ENCODE assay signal across 1 cellular context in genomic region chr1:38783659-38784229, GRCh38.
TF ChIP-seq lines count a peak whose summit lies in the region.

No MANE protein-coding gene starts in this region.

TF ChIP-seq in HEK293, 187 proteins besides CTCF, POLR2A, EP300 and RAD21 (continued from another document and continues in another):
- no peak for TF ChIP-seq ZNF148 (tag by site-specific recombination; IDR thresholded peaks at IDR 0.05; ENCODE audit: borderline replicate concordance)
- no peak for TF ChIP-seq ZNF311 (tag by site-specific recombination; IDR thresholded peaks at IDR 0.05; ENCODE audit: borderline replicate concordance)
- no peak for TF ChIP-seq ZNF544 (tag by site-specific recombination; IDR thresholded peaks at IDR 0.05)
- no peak for TF ChIP-seq ZNF174 (tag by site-specific recombination; IDR thresholded peaks at IDR 0.05)
- TF ChIP-seq ZFP69B (tag by site-specific recombination; IDR thresholded peaks at IDR 0.05): 0 out of 2 replicates have a peak, but pooled peaks have one; percentile 13
- TF ChIP-seq ZNF146 (tag by site-specific recombination; IDR thresholded peaks at IDR 0.05): peak; percentile 29
- TF ChIP-seq TRIM28 (IDR thresholded peaks at IDR 0.05; ENCODE audit: borderline replicate concordance, low read length): peak; percentile 88
- TF ChIP-seq, protein P1, sequence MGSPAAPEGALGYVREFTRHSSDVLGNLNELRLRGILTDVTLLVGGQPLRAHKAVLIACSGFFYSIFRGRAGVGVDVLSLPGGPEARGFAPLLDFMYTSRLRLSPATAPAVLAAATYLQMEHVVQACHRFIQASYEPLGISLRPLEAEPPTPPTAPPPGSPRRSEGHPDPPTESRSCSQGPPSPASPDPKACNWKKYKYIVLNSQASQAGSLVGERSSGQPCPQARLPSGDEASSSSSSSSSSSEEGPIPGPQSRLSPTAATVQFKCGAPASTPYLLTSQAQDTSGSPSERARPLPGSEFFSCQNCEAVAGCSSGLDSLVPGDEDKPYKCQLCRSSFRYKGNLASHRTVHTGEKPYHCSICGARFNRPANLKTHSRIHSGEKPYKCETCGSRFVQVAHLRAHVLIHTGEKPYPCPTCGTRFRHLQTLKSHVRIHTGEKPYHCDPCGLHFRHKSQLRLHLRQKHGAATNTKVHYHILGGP (tag by site-specific recombination; IDR thresholded peaks at IDR 0.05): no peak
- no peak for TF ChIP-seq ZNF112 (tag by site-specific recombination; IDR thresholded peaks at IDR 0.05)
- TF ChIP-seq ZNF558 (tag by site-specific recombination; IDR thresholded peaks at IDR 0.05): no peak
- TF ChIP-seq GFI1B (tag by site-specific recombination; IDR thresholded peaks at IDR 0.05): peak; percentile 88
- TF ChIP-seq ZNF580 (tag by site-specific recombination; IDR thresholded peaks at IDR 0.05): no peak
- TF ChIP-seq, protein P2, sequence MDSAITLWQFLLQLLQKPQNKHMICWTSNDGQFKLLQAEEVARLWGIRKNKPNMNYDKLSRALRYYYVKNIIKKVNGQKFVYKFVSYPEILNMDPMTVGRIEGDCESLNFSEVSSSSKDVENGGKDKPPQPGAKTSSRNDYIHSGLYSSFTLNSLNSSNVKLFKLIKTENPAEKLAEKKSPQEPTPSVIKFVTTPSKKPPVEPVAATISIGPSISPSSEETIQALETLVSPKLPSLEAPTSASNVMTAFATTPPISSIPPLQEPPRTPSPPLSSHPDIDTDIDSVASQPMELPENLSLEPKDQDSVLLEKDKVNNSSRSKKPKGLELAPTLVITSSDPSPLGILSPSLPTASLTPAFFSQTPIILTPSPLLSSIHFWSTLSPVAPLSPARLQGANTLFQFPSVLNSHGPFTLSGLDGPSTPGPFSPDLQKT (IDR thresholded peaks at IDR 0.05; ENCODE audit: borderline replicate concordance, low read depth, low read length): no peak
- TF ChIP-seq ZSCAN30 (tag by site-specific recombination; IDR thresholded peaks at IDR 0.05): no peak
- TF ChIP-seq HOXC10 (CRISPR knock-in tag; IDR thresholded peaks at IDR 0.05): no peak
- TF ChIP-seq ZNF266 (tag by site-specific recombination; IDR thresholded peaks at IDR 0.05; ENCODE audit: low read depth): no peak
- TF ChIP-seq ZNF791 (tag by site-specific recombination; IDR thresholded peaks at IDR 0.05): no peak
- no peak for TF ChIP-seq ZNF350 (tag by site-specific recombination; IDR thresholded peaks at IDR 0.05)
- no peak for TF ChIP-seq ZBTB20 (tag by site-specific recombination; IDR thresholded peaks at IDR 0.05)
- TF ChIP-seq ZNF23 (tag by site-specific recombination; IDR thresholded peaks at IDR 0.05; ENCODE audit: borderline replicate concordance): no peak
- no peak for TF ChIP-seq ZNF626 (tag by site-specific recombination; IDR thresholded peaks at IDR 0.05)
- no peak for TF ChIP-seq ZNF692 (tag by site-specific recombination; IDR thresholded peaks at IDR 0.05)
- no peak for TF ChIP-seq TCF7L2 (IDR thresholded peaks at IDR 0.05; ENCODE audit: borderline replicate concordance, low read depth, low read length)
- TF ChIP-seq ZNF10 (tag by site-specific recombination; IDR thresholded peaks at IDR 0.05): no peak
- no peak for TF ChIP-seq ZNF280C (tag by site-specific recombination; IDR thresholded peaks at IDR 0.05)
- no peak for TF ChIP-seq ZFP41 (tag by site-specific recombination; IDR thresholded peaks at IDR 0.05; ENCODE audit: borderline replicate concordance)
- TF ChIP-seq, protein P3, sequence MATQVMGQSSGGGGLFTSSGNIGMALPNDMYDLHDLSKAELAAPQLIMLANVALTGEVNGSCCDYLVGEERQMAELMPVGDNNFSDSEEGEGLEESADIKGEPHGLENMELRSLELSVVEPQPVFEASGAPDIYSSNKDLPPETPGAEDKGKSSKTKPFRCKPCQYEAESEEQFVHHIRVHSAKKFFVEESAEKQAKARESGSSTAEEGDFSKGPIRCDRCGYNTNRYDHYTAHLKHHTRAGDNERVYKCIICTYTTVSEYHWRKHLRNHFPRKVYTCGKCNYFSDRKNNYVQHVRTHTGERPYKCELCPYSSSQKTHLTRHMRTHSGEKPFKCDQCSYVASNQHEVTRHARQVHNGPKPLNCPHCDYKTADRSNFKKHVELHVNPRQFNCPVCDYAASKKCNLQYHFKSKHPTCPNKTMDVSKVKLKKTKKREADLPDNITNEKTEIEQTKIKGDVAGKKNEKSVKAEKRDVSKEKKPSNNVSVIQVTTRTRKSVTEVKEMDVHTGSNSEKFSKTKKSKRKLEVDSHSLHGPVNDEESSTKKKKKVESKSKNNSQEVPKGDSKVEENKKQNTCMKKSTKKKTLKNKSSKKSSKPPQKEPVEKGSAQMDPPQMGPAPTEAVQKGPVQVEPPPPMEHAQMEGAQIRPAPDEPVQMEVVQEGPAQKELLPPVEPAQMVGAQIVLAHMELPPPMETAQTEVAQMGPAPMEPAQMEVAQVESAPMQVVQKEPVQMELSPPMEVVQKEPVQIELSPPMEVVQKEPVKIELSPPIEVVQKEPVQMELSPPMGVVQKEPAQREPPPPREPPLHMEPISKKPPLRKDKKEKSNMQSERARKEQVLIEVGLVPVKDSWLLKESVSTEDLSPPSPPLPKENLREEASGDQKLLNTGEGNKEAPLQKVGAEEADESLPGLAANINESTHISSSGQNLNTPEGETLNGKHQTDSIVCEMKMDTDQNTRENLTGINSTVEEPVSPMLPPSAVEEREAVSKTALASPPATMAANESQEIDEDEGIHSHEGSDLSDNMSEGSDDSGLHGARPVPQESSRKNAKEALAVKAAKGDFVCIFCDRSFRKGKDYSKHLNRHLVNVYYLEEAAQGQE (tag by site-specific recombination; IDR thresholded peaks at IDR 0.05): no peak
- peak; percentile 93 for TF ChIP-seq ZNF335 (tag by site-specific recombination; conservative IDR thresholded peaks at IDR 0.05)
- TF ChIP-seq SCRT2 (tag by site-specific recombination; IDR thresholded peaks at IDR 0.05): no peak
- TF ChIP-seq ZNF670 (tag by site-specific recombination; IDR thresholded peaks at IDR 0.05; ENCODE audit: low read depth): no peak
- no peak for TF ChIP-seq ZFP3 (tag by site-specific recombination; IDR thresholded peaks at IDR 0.05; ENCODE audit: low read depth)
- TF ChIP-seq ZNF404 (tag by site-specific recombination; IDR thresholded peaks at IDR 0.05): no peak
- TF ChIP-seq, protein P4, sequence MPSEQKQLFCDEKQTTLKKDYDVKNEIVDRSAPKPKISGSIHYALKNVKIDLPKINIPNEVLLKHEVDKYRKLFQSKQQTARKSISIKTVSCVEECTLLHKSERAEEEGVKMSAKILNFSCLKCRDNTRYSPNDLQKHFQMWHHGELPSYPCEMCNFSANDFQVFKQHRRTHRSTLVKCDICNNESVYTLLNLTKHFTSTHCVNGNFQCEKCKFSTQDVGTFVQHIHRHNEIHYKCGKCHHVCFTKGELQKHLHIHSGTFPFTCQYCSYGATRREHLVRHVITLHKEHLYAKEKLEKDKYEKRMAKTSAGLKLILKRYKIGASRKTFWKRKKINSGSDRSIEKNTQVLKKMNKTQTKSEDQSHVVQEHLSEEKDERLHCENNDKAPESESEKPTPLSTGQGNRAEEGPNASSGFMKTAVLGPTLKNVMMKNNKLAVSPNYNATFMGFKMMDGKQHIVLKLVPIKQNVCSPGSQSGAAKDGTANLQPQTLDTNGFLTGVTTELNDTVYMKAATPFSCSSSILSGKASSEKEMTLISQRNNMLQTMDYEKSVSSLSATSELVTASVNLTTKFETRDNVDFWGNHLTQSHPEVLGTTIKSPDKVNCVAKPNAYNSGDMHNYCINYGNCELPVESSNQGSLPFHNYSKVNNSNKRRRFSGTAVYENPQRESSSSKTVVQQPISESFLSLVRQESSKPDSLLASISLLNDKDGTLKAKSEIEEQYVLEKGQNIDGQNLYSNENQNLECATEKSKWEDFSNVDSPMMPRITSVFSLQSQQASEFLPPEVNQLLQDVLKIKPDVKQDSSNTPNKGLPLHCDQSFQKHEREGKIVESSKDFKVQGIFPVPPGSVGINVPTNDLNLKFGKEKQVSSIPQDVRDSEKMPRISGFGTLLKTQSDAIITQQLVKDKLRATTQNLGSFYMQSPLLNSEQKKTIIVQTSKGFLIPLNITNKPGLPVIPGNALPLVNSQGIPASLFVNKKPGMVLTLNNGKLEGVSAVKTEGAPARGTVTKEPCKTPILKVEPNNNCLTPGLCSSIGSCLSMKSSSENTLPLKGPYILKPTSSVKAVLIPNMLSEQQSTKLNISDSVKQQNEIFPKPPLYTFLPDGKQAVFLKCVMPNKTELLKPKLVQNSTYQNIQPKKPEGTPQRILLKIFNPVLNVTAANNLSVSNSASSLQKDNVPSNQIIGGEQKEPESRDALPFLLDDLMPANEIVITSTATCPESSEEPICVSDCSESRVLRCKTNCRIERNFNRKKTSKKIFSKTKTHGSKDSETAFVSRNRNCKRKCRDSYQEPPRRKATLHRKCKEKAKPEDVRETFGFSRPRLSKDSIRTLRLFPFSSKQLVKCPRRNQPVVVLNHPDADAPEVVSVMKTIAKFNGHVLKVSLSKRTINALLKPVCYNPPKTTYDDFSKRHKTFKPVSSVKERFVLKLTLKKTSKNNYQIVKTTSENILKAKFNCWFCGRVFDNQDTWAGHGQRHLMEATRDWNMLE (tag by site-specific recombination; conservative IDR thresholded peaks at IDR 0.05; ENCODE audit: low read depth): no peak
- no peak for TF ChIP-seq ZSCAN5A (tag by site-specific recombination; IDR thresholded peaks at IDR 0.05)
- no peak for TF ChIP-seq GLI2 (tag by site-specific recombination; IDR thresholded peaks at IDR 0.05; ENCODE audit: borderline replicate concordance, low read depth)
- TF ChIP-seq MEIS1 (CRISPR knock-in tag; IDR thresholded peaks at IDR 0.05; ENCODE audit: borderline replicate concordance): peak; percentile 80; the same call in 1 of the 2 replicates
- TF ChIP-seq, protein P5, sequence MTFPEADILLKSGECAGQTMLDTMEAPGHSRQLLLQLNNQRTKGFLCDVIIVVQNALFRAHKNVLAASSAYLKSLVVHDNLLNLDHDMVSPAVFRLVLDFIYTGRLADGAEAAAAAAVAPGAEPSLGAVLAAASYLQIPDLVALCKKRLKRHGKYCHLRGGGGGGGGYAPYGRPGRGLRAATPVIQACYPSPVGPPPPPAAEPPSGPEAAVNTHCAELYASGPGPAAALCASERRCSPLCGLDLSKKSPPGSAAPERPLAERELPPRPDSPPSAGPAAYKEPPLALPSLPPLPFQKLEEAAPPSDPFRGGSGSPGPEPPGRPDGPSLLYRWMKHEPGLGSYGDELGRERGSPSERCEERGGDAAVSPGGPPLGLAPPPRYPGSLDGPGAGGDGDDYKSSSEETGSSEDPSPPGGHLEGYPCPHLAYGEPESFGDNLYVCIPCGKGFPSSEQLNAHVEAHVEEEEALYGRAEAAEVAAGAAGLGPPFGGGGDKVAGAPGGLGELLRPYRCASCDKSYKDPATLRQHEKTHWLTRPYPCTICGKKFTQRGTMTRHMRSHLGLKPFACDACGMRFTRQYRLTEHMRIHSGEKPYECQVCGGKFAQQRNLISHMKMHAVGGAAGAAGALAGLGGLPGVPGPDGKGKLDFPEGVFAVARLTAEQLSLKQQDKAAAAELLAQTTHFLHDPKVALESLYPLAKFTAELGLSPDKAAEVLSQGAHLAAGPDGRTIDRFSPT (tag by site-specific recombination; IDR thresholded peaks at IDR 0.05): peak; percentile 65
- no peak for TF ChIP-seq PRDM1 (tag by site-specific recombination; IDR thresholded peaks at IDR 0.05)
- no peak for TF ChIP-seq HOXA7 (CRISPR knock-in tag; IDR thresholded peaks at IDR 0.05; ENCODE audit: borderline replicate concordance)
